In the genomic region with DNA sequence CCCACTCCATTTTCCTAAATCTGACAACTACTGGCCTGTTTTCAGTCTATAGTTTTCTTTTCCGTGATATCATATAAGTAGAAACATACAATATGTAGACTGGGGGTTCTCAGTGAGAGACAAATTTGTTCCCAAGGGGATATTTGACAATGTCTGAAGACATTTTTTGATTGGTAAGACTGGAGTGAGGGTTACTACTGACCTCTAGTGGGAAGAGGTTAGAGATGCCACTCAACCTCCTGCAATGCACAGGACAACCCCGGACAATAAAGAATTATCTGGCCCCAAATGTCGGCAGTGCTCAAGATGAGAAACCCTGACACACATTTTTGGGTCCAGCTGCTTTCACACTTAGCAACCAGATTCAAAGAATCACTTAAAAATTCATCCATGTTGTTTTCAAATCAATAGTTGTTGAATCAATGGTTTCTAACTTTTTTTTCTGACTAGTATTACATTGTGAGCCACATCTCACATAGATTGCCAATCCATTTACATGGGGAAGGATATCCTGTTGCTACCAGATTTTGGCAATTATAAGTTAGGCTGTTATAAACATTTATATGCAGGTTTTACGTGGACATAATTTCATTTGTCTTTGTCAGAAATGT, we compare ENCODE assay signal across 9 cellular contexts.
DNase-seq lines count a peak whose midpoint lies in the region; ATAC-seq and TF ChIP-seq lines count a peak whose summit lies in the region.
"Had no signal": no experiment of that assay in that cellular context is flagged by ENCODE, and none has a peak within 500 bp of the region (broad histone marks: within the 10 kb centered on the region; RNA-seq: fewer than 3 reads in every experiment).

No MANE protein-coding gene starts in this region.

- no peaks in the 10 kb centered on the region for H3K36me3 Mint-ChIP-seq in nephron (ENCODE audit: low read depth)

- no peaks in the 10 kb centered on the region for H3F3A ChIP-seq in GM23248 (ENCODE audit: insufficient read depth)

- H3K9ac ChIP-seq in DND-41 (ENCODE audit: low read depth, low read length) (no peak overlapping the region), GM23248 (no peak overlapping the region)

- H3K9me3 Mint-ChIP-seq in nephron, result no peaks in the 10 kb centered on the region

- no peaks in the 10 kb centered on the region for H3K9me3 ChIP-seq in DND-41 (ENCODE audit: insufficient read depth, low read length, severe bottlenecking)
- H3K9me3 ChIP-seq in GM23248 (ENCODE audit: low read depth), result no peaks in the 10 kb centered on the region
- H3K9me3 ChIP-seq in esophagus muscularis mucosa, result peaks cover 0 to 4% (median 0%) of the 10 kb centered on the region in 4 donors

- H3K27ac Mint-ChIP-seq in nephron, result no peak overlapping the region

- no peak overlapping the region for H3K4me2 ChIP-seq in DND-41 (ENCODE audit: insufficient read depth, low read length)
- H3K4me2 ChIP-seq in GM23248 (ENCODE audit: unreplicated experiment), result no peak overlapping the region

- ATAC-seq in DND-41 (ENCODE audit: insufficient read depth, low read depth) (no peak), HG03520 (IDR thresholded peaks at IDR 0.05; ENCODE audit: unreplicated experiment) (no peak)
- ATAC-seq: K562 had no signal

- H3K79me2 ChIP-seq in DND-41 (ENCODE audit: insufficient read depth, low read length) (no peaks in the 10 kb centered on the region), GM23248 (ENCODE audit: insufficient read depth) (no peaks in the 10 kb centered on the region)

- no peaks in the 10 kb centered on the region for H3K27me3 ChIP-seq in DND-41 (ENCODE audit: insufficient read depth, low read length, poor library complexity)
- no peaks in the 10 kb centered on the region for H3K27me3 ChIP-seq in GM23248 (replicated peaks; ENCODE audit: insufficient read depth)
- H3K27me3 ChIP-seq in esophagus muscularis mucosa, result no peaks in the 10 kb centered on the region

- no peak overlapping the region for H3K4me3 Mint-ChIP-seq in nephron

- TF ChIP-seq POLR2A in esophagus muscularis mucosa (IDR thresholded peaks at IDR 0.05; ENCODE audit: low read depth), result no peak

- no peaks in the 10 kb centered on the region for H3K27me3 Mint-ChIP-seq in nephron (ENCODE audit: low read depth)

- no peaks in the 10 kb centered on the region for H3K4me1 Mint-ChIP-seq in nephron

- intact Hi-C loops in esophagus muscularis mucosa (cut with DNase I), result no loop called here

- no peaks in the 10 kb centered on the region for H3K4me1 ChIP-seq in DND-41 (ENCODE audit: insufficient read depth, low read length)
- H3K4me1 ChIP-seq in GM23248 (ENCODE audit: insufficient read depth), result no peaks in the 10 kb centered on the region
- H3K4me1 ChIP-seq in esophagus muscularis mucosa, result no peaks in the 10 kb centered on the region

- no peak overlapping the region for H3K4me3 ChIP-seq in DND-41 (ENCODE audit: low read depth in 1 of 2, low read length in 2 of 2)
- no peak overlapping the region for H3K4me3 ChIP-seq in GM23248
- H3K4me3 ChIP-seq in astrocyte of the spinal cord (ENCODE audit: low read depth, low read length), result no peak overlapping the region
- H3K4me3 ChIP-seq in esophagus muscularis mucosa, result no peak overlapping the region
- H3K4me3 ChIP-seq: K562 had no signal

- H2AFZ ChIP-seq in DND-41 (ENCODE audit: low read depth, low read length) (no peak overlapping the region), GM23248 (no peak overlapping the region)

- H4K20me1 ChIP-seq in DND-41 (ENCODE audit: insufficient read depth, low read length), result no peaks in the 10 kb centered on the region
- no peaks in the 10 kb centered on the region for H4K20me1 ChIP-seq in GM23248 (ENCODE audit: insufficient read depth)

- TF ChIP-seq CTCF in DND-41 (IDR thresholded peaks at IDR 0.05; ENCODE audit: borderline replicate concordance, extremely low read depth, low read length, poor library complexity, severe bottlenecking) (peak; percentile 55), astrocyte of the spinal cord (IDR thresholded peaks at IDR 0.05; ENCODE audit: low read depth, low read length) (peak; percentile 67), nephron (IDR thresholded peaks at IDR 0.05; ENCODE audit: unreplicated experiment in 3 of 3) (peak; percentile 26 to 45 (median 31)), esophagus muscularis mucosa (IDR thresholded peaks at IDR 0.05) (peak in 1 of 3 experiments; percentile 36)

- H3K9me2 ChIP-seq in GM23248 (ENCODE audit: insufficient read depth), result no peaks in the 10 kb centered on the region

- no peak for TF ChIP-seq EP300 in esophagus muscularis mucosa (IDR thresholded peaks at IDR 0.05)

- no peak for DNase-seq in DND-41
- DNase-seq in GM23248, result peak; percentile 53
- peak; percentile 34 for DNase-seq in NAMALWA (ENCODE audit: low spot score)
- peak; percentile 11 for DNase-seq in astrocyte of the spinal cord (ENCODE audit: low read depth, low spot score)
- DNase-seq in putamen (ENCODE audit: low spot score), result no peak
- no peak for DNase-seq in esophagus muscularis mucosa (ENCODE audit: extremely low spot score)

- no peaks in the 10 kb centered on the region for H3K36me3 ChIP-seq in DND-41 (ENCODE audit: insufficient read depth, low read length)
- no peaks in the 10 kb centered on the region for H3K36me3 ChIP-seq in GM23248 (ENCODE audit: low read depth)
- H3K36me3 ChIP-seq in esophagus muscularis mucosa, result no peaks in the 10 kb centered on the region

- WGBS in GM23248 (ENCODE audit: low coverage in 1 of 2, low lambda C conversion rate in 2 of 2, missing lambda C conversion rate in 2 of 2), 2 experiments, result 3 to 6% methylated on average over 4 of the region's 4 CpGs
- WGBS in esophagus muscularis mucosa, result 37% methylated on average over 4 of the region's 4 CpGs

- in situ Hi-C loops in GM23248 (cut with MboI) (no loop called here), astrocyte of the spinal cord (cut with HindIII; ENCODE audit: low sequenced_read_pairs) (no loop called here)

- no peak overlapping the region for H3K27ac ChIP-seq in DND-41 (ENCODE audit: low read length)
- H3K27ac ChIP-seq in GM23248, result no peak overlapping the region
- no peak overlapping the region for H3K27ac ChIP-seq in esophagus muscularis mucosa (replicated peaks in 1 of 4)

Comparison
In these comparisons a context has a peak if more than half of its experiments do, and no peak if none do; other contexts are left out.
1. DNase-seq: peak in GM23248 (single experiment), NAMALWA (single experiment) and astrocyte of the spinal cord (single experiment); none in DND-41 (single experiment), putamen (single experiment) and esophagus muscularis mucosa (single experiment).